In genomic region chr6:29827579-29828470, GRCh38 we compare ENCODE assay signal across 1 cellular context.
TF ChIP-seq lines count a peak whose summit lies in the region.

Gene HLA-G (plus strand): TSS chr6:29827825. CDS start chr6:29827845, 20 bp downstream.

TF ChIP-seq in H1, 55 proteins besides CTCF, POLR2A, EP300 and RAD21 (continued from another document):
- no peak for TF ChIP-seq TAF7 (optimal IDR thresholded peaks at IDR 0.05; ENCODE audit: borderline replicate concordance, low read depth, low read length)
- no peak for TF ChIP-seq MAFK (IDR thresholded peaks at IDR 0.05; ENCODE audit: low read depth, low read length)
- no peak for TF ChIP-seq CBX8 (IDR thresholded peaks at IDR 0.05; ENCODE audit: borderline replicate concordance, low read depth, low read length)
- TF ChIP-seq POLR2AphosphoS5 (IDR thresholded peaks at IDR 0.05; ENCODE audit: low read depth, low read length): no peak
- TF ChIP-seq SUZ12 (IDR thresholded peaks at IDR 0.05; ENCODE audit: low read length): peak; percentile 60; the same call in 1 of the 2 replicates
- TF ChIP-seq JUN (IDR thresholded peaks at IDR 0.05; ENCODE audit: low read depth, low read length): no peak
- TF ChIP-seq RFX5 (IDR thresholded peaks at IDR 0.05; ENCODE audit: borderline replicate concordance, low read depth, low read length): no peak
- peak; percentile 94 for TF ChIP-seq KDM4A (IDR thresholded peaks at IDR 0.05; ENCODE audit: low read depth, low read length, severe bottlenecking)
- no peak for TF ChIP-seq RNF2 (IDR thresholded peaks at IDR 0.05; ENCODE audit: borderline replicate concordance, low read depth, low read length, missing control alignments, poor library complexity, severe bottlenecking)
- no peak for TF ChIP-seq BRCA1 (IDR thresholded peaks at IDR 0.05; ENCODE audit: low read depth, low read length)
- peak; percentile 75 for TF ChIP-seq EZH2 (IDR thresholded peaks at IDR 0.05; ENCODE audit: low read depth, low read length, severe bottlenecking)
- TF ChIP-seq SP2 (IDR thresholded peaks at IDR 0.05; ENCODE audit: low read length): no peak
- TF ChIP-seq GABPA (IDR thresholded peaks at IDR 0.05; ENCODE audit: borderline replicate concordance, insufficient read depth, low read length): no peak
- peak in 1 of 2 experiments; percentile 73; a peak in 1 of 4 replicates for TF ChIP-seq HDAC2 (IDR thresholded peaks at IDR 0.05; ENCODE audit: borderline replicate concordance in 1 of 2, low read depth in 2 of 2, low read length in 2 of 2)
- TF ChIP-seq, protein P1, sequence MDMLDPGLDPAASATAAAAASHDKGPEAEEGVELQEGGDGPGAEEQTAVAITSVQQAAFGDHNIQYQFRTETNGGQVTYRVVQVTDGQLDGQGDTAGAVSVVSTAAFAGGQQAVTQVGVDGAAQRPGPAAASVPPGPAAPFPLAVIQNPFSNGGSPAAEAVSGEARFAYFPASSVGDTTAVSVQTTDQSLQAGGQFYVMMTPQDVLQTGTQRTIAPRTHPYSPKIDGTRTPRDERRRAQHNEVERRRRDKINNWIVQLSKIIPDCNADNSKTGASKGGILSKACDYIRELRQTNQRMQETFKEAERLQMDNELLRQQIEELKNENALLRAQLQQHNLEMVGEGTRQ (IDR thresholded peaks at IDR 0.05; ENCODE audit: low read length): no peak
- TF ChIP-seq EGR1 (IDR thresholded peaks at IDR 0.05; ENCODE audit: borderline replicate concordance, low read depth, low read length): no peak
- TF ChIP-seq NANOG (IDR thresholded peaks at IDR 0.05; ENCODE audit: insufficient read depth, low read depth, low read length, poor library complexity, severe bottlenecking): no peak
- no peak for TF ChIP-seq TBP (IDR thresholded peaks at IDR 0.05; ENCODE audit: low read depth, low read length)
- TF ChIP-seq ASH2L (IDR thresholded peaks at IDR 0.05; ENCODE audit: low read length): peak; percentile 57
- no peak for TF ChIP-seq TAF1 (IDR thresholded peaks at IDR 0.05; ENCODE audit: low read depth, low read length)
- no peak for TF ChIP-seq RXRA (IDR thresholded peaks at IDR 0.05; ENCODE audit: insufficient read depth, low read depth, low read length)
- no peak for TF ChIP-seq SIRT6 (IDR thresholded peaks at IDR 0.05; ENCODE audit: low read length)
- TF ChIP-seq, protein P2, sequence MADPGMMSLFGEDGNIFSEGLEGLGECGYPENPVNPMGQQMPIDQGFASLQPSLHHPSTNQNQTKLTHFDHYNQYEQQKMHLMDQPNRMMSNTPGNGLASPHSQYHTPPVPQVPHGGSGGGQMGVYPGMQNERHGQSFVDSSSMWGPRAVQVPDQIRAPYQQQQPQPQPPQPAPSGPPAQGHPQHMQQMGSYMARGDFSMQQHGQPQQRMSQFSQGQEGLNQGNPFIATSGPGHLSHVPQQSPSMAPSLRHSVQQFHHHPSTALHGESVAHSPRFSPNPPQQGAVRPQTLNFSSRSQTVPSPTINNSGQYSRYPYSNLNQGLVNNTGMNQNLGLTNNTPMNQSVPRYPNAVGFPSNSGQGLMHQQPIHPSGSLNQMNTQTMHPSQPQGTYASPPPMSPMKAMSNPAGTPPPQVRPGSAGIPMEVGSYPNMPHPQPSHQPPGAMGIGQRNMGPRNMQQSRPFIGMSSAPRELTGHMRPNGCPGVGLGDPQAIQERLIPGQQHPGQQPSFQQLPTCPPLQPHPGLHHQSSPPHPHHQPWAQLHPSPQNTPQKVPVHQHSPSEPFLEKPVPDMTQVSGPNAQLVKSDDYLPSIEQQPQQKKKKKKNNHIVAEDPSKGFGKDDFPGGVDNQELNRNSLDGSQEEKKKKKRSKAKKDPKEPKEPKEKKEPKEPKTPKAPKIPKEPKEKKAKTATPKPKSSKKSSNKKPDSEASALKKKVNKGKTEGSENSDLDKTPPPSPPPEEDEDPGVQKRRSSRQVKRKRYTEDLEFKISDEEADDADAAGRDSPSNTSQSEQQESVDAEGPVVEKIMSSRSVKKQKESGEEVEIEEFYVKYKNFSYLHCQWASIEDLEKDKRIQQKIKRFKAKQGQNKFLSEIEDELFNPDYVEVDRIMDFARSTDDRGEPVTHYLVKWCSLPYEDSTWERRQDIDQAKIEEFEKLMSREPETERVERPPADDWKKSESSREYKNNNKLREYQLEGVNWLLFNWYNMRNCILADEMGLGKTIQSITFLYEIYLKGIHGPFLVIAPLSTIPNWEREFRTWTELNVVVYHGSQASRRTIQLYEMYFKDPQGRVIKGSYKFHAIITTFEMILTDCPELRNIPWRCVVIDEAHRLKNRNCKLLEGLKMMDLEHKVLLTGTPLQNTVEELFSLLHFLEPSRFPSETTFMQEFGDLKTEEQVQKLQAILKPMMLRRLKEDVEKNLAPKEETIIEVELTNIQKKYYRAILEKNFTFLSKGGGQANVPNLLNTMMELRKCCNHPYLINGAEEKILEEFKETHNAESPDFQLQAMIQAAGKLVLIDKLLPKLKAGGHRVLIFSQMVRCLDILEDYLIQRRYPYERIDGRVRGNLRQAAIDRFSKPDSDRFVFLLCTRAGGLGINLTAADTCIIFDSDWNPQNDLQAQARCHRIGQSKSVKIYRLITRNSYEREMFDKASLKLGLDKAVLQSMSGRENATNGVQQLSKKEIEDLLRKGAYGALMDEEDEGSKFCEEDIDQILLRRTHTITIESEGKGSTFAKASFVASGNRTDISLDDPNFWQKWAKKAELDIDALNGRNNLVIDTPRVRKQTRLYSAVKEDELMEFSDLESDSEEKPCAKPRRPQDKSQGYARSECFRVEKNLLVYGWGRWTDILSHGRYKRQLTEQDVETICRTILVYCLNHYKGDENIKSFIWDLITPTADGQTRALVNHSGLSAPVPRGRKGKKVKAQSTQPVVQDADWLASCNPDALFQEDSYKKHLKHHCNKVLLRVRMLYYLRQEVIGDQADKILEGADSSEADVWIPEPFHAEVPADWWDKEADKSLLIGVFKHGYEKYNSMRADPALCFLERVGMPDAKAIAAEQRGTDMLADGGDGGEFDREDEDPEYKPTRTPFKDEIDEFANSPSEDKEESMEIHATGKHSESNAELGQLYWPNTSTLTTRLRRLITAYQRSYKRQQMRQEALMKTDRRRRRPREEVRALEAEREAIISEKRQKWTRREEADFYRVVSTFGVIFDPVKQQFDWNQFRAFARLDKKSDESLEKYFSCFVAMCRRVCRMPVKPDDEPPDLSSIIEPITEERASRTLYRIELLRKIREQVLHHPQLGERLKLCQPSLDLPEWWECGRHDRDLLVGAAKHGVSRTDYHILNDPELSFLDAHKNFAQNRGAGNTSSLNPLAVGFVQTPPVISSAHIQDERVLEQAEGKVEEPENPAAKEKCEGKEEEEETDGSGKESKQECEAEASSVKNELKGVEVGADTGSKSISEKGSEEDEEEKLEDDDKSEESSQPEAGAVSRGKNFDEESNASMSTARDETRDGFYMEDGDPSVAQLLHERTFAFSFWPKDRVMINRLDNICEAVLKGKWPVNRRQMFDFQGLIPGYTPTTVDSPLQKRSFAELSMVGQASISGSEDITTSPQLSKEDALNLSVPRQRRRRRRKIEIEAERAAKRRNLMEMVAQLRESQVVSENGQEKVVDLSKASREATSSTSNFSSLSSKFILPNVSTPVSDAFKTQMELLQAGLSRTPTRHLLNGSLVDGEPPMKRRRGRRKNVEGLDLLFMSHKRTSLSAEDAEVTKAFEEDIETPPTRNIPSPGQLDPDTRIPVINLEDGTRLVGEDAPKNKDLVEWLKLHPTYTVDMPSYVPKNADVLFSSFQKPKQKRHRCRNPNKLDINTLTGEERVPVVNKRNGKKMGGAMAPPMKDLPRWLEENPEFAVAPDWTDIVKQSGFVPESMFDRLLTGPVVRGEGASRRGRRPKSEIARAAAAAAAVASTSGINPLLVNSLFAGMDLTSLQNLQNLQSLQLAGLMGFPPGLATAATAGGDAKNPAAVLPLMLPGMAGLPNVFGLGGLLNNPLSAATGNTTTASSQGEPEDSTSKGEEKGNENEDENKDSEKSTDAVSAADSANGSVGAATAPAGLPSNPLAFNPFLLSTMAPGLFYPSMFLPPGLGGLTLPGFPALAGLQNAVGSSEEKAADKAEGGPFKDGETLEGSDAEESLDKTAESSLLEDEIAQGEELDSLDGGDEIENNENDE (IDR thresholded peaks at IDR 0.05; ENCODE audit: insufficient replicate concordance, low read length): no peak
- TF ChIP-seq POU5F1 (IDR thresholded peaks at IDR 0.05; ENCODE audit: low read depth, low read length): no peak
- TF ChIP-seq SRF (IDR thresholded peaks at IDR 0.05; ENCODE audit: low read depth, low read length): no peak
- 0 out of 2 replicates have a peak, but pooled peaks have one; percentile 35 for TF ChIP-seq PHF8 (conservative IDR thresholded peaks at IDR 0.05; ENCODE audit: low read depth, low read length)
TF ChIP-seq in H1: peak in this region for 8.
